ENCODE assay signal across 13 cellular contexts in the genomic region with DNA sequence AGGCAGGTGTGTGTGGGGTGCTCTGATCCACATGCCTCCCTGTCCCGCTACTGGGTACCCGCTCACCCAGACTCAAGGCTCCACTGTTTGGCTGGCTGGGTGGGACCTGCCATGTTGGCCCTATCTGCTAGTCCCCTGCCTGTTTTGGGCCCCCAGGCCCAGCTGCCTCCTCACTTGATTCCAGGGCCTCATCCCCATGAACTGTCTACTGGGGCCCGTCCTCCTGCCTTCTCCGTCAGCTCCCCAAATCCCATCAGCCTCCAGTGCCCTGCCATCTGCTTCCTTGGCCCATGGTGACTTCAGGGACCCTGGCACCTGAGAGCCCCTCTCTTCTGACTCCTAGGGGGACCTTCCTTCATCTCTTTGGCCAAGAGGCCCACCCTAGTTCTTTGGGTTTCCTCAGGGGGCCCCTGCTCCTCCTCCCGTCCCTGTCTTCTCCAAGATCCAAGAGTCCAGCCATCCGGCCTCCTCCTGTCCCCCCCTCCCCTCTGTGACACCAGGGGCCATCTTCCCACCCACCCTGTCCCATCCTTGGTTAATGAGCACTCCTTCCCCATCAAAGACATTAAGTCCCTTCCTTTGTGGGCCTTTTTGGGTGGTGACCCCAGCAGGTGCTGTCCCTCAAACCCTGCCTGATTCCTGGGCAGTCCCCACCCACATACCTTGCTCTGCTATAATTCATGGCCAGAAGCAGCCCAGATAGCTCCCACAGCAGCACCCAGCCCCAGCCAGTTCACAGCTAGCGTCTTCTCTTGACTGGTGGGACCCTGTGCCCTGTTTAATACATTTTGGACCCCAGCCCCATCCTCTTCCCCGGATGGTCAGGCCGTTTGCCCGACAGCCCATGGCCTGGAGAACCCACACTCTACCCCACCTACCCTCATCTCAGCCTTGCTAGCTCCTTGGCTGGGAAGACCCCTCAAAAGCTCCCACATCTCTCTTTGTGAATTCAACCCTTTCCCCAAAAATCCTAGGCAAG. TPM values are rescaled to one million over a fixed set of nuclear protein-coding genes. Genes with fewer than 3 reads are reported as not detected.
DNase-seq lines count a peak whose midpoint lies in the region; ATAC-seq, FAIRE-seq and TF ChIP-seq lines count a peak whose summit lies in the region.
"Had no signal": no experiment of that assay in that cellular context is flagged by ENCODE, and none has a peak within 500 bp of the region (broad histone marks: within the 10 kb centered on the region; RNA-seq: fewer than 3 reads in every experiment).

No MANE protein-coding gene starts in this region.

- peaks cover 9% of the 10 kb centered on the region for H3K4me1 Mint-ChIP-seq in astrocyte (ENCODE audit: low read depth, unreplicated experiment)
- peaks cover 15 to 24% of the 10 kb centered on the region in 2 donors for H3K4me1 Mint-ChIP-seq in natural killer cell treated with Interleukin-12 subunit alpha and Interleukin-12 subunit beta and Interleukin-15 and Interleukin-18, amount 100 ng/mL, for 72 hours (ENCODE audit: low read depth in 2 of 2)

- peaks cover 16% of the 10 kb centered on the region for H3K36me3 Mint-ChIP-seq in astrocyte (ENCODE audit: low read depth, unreplicated experiment)
- no peaks in the 10 kb centered on the region for H3K36me3 Mint-ChIP-seq in natural killer cell treated with Interleukin-12 subunit alpha and Interleukin-12 subunit beta and Interleukin-15 and Interleukin-18, amount 100 ng/mL, for 72 hours

- peak overlapping the region; percentile 66 for H3K4me3 Mint-ChIP-seq in astrocyte (ENCODE audit: unreplicated experiment)
- peak overlapping the region; percentile 54 for H3K4me3 Mint-ChIP-seq in natural killer cell treated with Interleukin-12 subunit alpha and Interleukin-12 subunit beta and Interleukin-15 and Interleukin-18, amount 100 ng/mL, for 72 hours

- no peak for FAIRE-seq in astrocyte (lab: Jason Lieb, UNC)

- TF ChIP-seq POLR2A in GM19193 (IDR thresholded peaks at IDR 0.05; ENCODE audit: extremely low read depth, insufficient read depth, insufficient read length): peak; percentile 8

- peak overlapping the region in 7 of 11 experiments; percentile 86 to 95 (median 91); a peak in 13 of 22 replicates for H3K9ac ChIP-seq in BLaER1 treated with 17β-estradiol and CSF1 and Interleukin-3, amounts not matched to agents 10 nM and 100 nM
- no peak overlapping the region for H3K9ac ChIP-seq in astrocyte (ENCODE audit: low read length)

- DNase-seq in astrocyte (ENCODE audit: low read depth): no peak
- no peak for DNase-seq in natural killer cell treated with Interleukin-12 subunit alpha and Interleukin-12 subunit beta and Interleukin-15 and Interleukin-18, amount 100 ng/mL, for 72 hours (ENCODE audit: low spot score)
- DNase-seq in NCI-H1417 treated with DMSO at 0.1 percent for 48 hours (lab: John Stamatoyannopoulos, UW): no peak
- DNase-seq in OCI-M1 (lab: John Stamatoyannopoulos, UW): no peak
- no peak for DNase-seq in effector CD8-positive, alpha-beta T cell (lab: John Stamatoyannopoulos, UW)
- no peak for DNase-seq in mucosa of gallbladder (ENCODE audit: low spot score)
- DNase-seq: amygdala; left colon; MV-4-11; stimulated activated CD8-positive, alpha-beta memory T cell treated with anti-CD3 and anti-CD28 coated beads, Interleukin-4, amount 100 ng/mL, for 48 hours had no signal

- no peaks in the 10 kb centered on the region for H3K27me3 Mint-ChIP-seq in astrocyte (ENCODE audit: low read depth, unreplicated experiment)
- peaks cover 0 to 3% of the 10 kb centered on the region in 2 donors for H3K27me3 Mint-ChIP-seq in natural killer cell treated with Interleukin-12 subunit alpha and Interleukin-12 subunit beta and Interleukin-15 and Interleukin-18, amount 100 ng/mL, for 72 hours

- no peaks in the 10 kb centered on the region for H3K9me3 Mint-ChIP-seq in astrocyte (ENCODE audit: unreplicated experiment)
- no peaks in the 10 kb centered on the region for H3K9me3 Mint-ChIP-seq in natural killer cell treated with Interleukin-12 subunit alpha and Interleukin-12 subunit beta and Interleukin-15 and Interleukin-18, amount 100 ng/mL, for 72 hours

- peaks cover 0 to 28% (median 16%) of the 10 kb centered on the region in 11 experiments; a peak in 15 of 22 replicates for H4K20me1 ChIP-seq in BLaER1 treated with 17β-estradiol and CSF1 and Interleukin-3, amounts not matched to agents 10 nM and 100 nM
- peaks cover 14% of the 10 kb centered on the region for H4K20me1 ChIP-seq in astrocyte (ENCODE audit: insufficient read depth, low read length)

- no peak for ATAC-seq in natural killer cell treated with Interleukin-12 subunit alpha and Interleukin-12 subunit beta and Interleukin-15 and Interleukin-18, amount 100 ng/mL, for 72 hours
- ATAC-seq: left colon had no signal

- peaks cover 22% of the 10 kb centered on the region for H3K79me2 ChIP-seq in astrocyte (ENCODE audit: insufficient read depth, low read length)

- peak overlapping the region; percentile 58 for H3K27ac Mint-ChIP-seq in astrocyte (ENCODE audit: unreplicated experiment)
- peak overlapping the region in 1 of 2 donors; percentile 58 for H3K27ac Mint-ChIP-seq in natural killer cell treated with Interleukin-12 subunit alpha and Interleukin-12 subunit beta and Interleukin-15 and Interleukin-18, amount 100 ng/mL, for 72 hours

- H3K27ac ChIP-seq in BLaER1 treated with 17β-estradiol and CSF1 and Interleukin-3, amounts not matched to agents 10 nM and 100 nM: peak overlapping the region in 5 of 11 experiments; percentile 86 to 93 (median 90); a peak in 10 of 22 replicates
- no peak overlapping the region for H3K27ac ChIP-seq in astrocyte (ENCODE audit: low read depth, low read length)

- TF ChIP-seq CTCF in astrocyte (IDR thresholded peaks at IDR 0.05; ENCODE audit: insufficient read depth, low read depth, low read length): no peak

- H3K4me1 ChIP-seq in BLaER1 treated with 17β-estradiol and CSF1 and Interleukin-3, amounts not matched to agents 10 nM and 100 nM: peaks cover 44 to 66% (median 53%) of the 10 kb centered on the region in 10 experiments
- H3K4me1 ChIP-seq in astrocyte (ENCODE audit: insufficient read depth, low read length): peaks cover 12% of the 10 kb centered on the region

- H3K36me3 ChIP-seq in BLaER1 treated with 17β-estradiol and CSF1 and Interleukin-3, amounts not matched to agents 10 nM and 100 nM: peaks cover 13 to 54% (median 40%) of the 10 kb centered on the region in 11 experiments
- peaks cover 7% of the 10 kb centered on the region for H3K36me3 ChIP-seq in astrocyte (ENCODE audit: insufficient read depth, low read length)

- H3K4me2 ChIP-seq in BLaER1 treated with 17β-estradiol and CSF1 and Interleukin-3, amounts not matched to agents 10 nM and 100 nM: peak overlapping the region; percentile 93 to 100 (median 98)
- peak overlapping the region; percentile 96 for H3K4me2 ChIP-seq in astrocyte (ENCODE audit: low read length)

- H3K4me3 ChIP-seq in BLaER1 treated with 17β-estradiol and CSF1 and Interleukin-3, amounts not matched to agents 10 nM and 100 nM: peak overlapping the region; percentile 74 to 79 (median 76); a peak in 15 of 20 replicates
- H3K4me3 ChIP-seq in astrocyte (ENCODE audit: insufficient read depth, low read depth, low read length): no peak overlapping the region

- H2AFZ ChIP-seq in astrocyte (ENCODE audit: low read depth, low read length): no peak overlapping the region

- no peaks in the 10 kb centered on the region for H3K9me3 ChIP-seq in BLaER1 treated with 17β-estradiol and CSF1 and Interleukin-3, amounts not matched to agents 10 nM and 100 nM (replicated peaks in 1 of 11)
- H3K9me3 ChIP-seq in astrocyte (ENCODE audit: insufficient read depth, low read depth, low read length): no peaks in the 10 kb centered on the region
- H3K9me3 ChIP-seq: HAP-1 had no signal

- no peaks in the 10 kb centered on the region for H3K27me3 ChIP-seq in BLaER1 treated with 17β-estradiol and CSF1 and Interleukin-3, amounts not matched to agents 10 nM and 100 nM
- H3K27me3 ChIP-seq in astrocyte (ENCODE audit: insufficient read depth, low read length): no peaks in the 10 kb centered on the region

RNA-seq across cellular contexts. Expression of gene CCDC106, which starts 1.9 kb away (rescaled TPM):
- 12.2 and 12.8 TPM in 2 replicates for total RNA-seq in astrocyte
- 1 to 10 TPM; 1.9 to 3.3 TPM for total RNA-seq in natural killer cell treated with Interleukin-12 subunit alpha and Interleukin-12 subunit beta and Interleukin-15 and Interleukin-18, amount 100 ng/mL, for 72 hours
- total RNA-seq in mucosa of gallbladder: 18.4 TPM

RNA-seq across cellular contexts. Expression of gene U2AF2, which starts 5.0 kb away (rescaled TPM):
- total RNA-seq in astrocyte: 183 and 194 TPM in 2 replicates
- total RNA-seq in natural killer cell treated with Interleukin-12 subunit alpha and Interleukin-12 subunit beta and Interleukin-15 and Interleukin-18, amount 100 ng/mL, for 72 hours: 100 to 1,000 TPM; 266 to 434 TPM
- 202 TPM for total RNA-seq in mucosa of gallbladder

RNA-seq across cellular contexts. Expression of gene ZNF581, which starts 6.4 kb away (rescaled TPM):
- total RNA-seq in astrocyte: 28.4 and 30.0 TPM in 2 replicates
- 10 to 100 TPM; 15.1 to 27.6 TPM for total RNA-seq in natural killer cell treated with Interleukin-12 subunit alpha and Interleukin-12 subunit beta and Interleukin-15 and Interleukin-18, amount 100 ng/mL, for 72 hours
- 22.2 TPM for total RNA-seq in mucosa of gallbladder

RNA-seq across cellular contexts. Expression of gene ZNF580, which starts 9.1 kb away (rescaled TPM):
- 35.8 and 36.6 TPM in 2 replicates for total RNA-seq in astrocyte
- total RNA-seq in natural killer cell treated with Interleukin-12 subunit alpha and Interleukin-12 subunit beta and Interleukin-15 and Interleukin-18, amount 100 ng/mL, for 72 hours: 10 to 100 TPM; 35.7 to 39.5 TPM
- total RNA-seq in mucosa of gallbladder: 47.3 TPM

RNA-seq across cellular contexts. Expression of gene EPN1, which starts 25.2 kb away (rescaled TPM):
- total RNA-seq in astrocyte (145 and 156 TPM in 2 replicates), mucosa of gallbladder (172 TPM)
- total RNA-seq in natural killer cell treated with Interleukin-12 subunit alpha and Interleukin-12 subunit beta and Interleukin-15 and Interleukin-18, amount 100 ng/mL, for 72 hours: 10 to 100 TPM; 40.7 to 63.9 TPM
